In genomic region chr10:22325948-22326702, GRCh38 we compare ENCODE assay signal across 8 cellular contexts. TPM values are rescaled to one million over a fixed set of nuclear protein-coding genes. Genes with fewer than 3 reads are reported as not detected.
DNase-seq lines count a peak whose midpoint lies in the region; ATAC-seq and TF ChIP-seq lines count a peak whose summit lies in the region.

No MANE protein-coding gene starts in this region.

- H3K4me1 ChIP-seq in right lobe of liver, result peaks cover 0 to 28% (median 0%) of the 10 kb centered on the region in 4 donors
- H3K4me1 ChIP-seq in tibial nerve, result peaks cover 0 to 40% (median 20%) of the 10 kb centered on the region in 4 donors

- H3K27me3 Mint-ChIP-seq in activated T-cell treated with anti-CD3 and anti-CD28 coated beads, Interleukin-2, amount 50 U/mL, for 24 hours, result peaks cover 45% of the 10 kb centered on the region

- H3K27ac Mint-ChIP-seq in activated T-cell treated with anti-CD3 and anti-CD28 coated beads, Interleukin-2, amount 50 U/mL, for 24 hours, result peak overlapping the region; percentile 79

- peaks cover 61% of the 10 kb centered on the region for H3K36me3 Mint-ChIP-seq in activated T-cell treated with anti-CD3 and anti-CD28 coated beads, Interleukin-2, amount 50 U/mL, for 24 hours (ENCODE audit: low read depth)

- intact Hi-C loops in right lobe of liver (cut with DNase I), result no loop called here

- no peaks in the 10 kb centered on the region for H3K9me3 Mint-ChIP-seq in activated T-cell treated with anti-CD3 and anti-CD28 coated beads, Interleukin-2, amount 50 U/mL, for 24 hours

- no peak for DNase-seq in activated T-cell treated with anti-CD3 and anti-CD28 coated beads, Interleukin-2, amount 50 U/mL, for 24 hours
- DNase-seq in activated T-cell treated with anti-CD3 and anti-CD28 coated beads, Interleukin-2, amount 50 U/mL, for 48 hours, result no peak
- DNase-seq in right lobe of liver (no peak), tibial nerve (ENCODE audit: low spot score in 2 of 2) (no peak), T-helper 9 cell (no peak), iPS-NIHi7 (ENCODE audit: extremely low spot score) (no peak)

- no peaks in the 10 kb centered on the region for H3K27me3 ChIP-seq in right lobe of liver
- no peaks in the 10 kb centered on the region for H3K27me3 ChIP-seq in tibial nerve

- TF ChIP-seq POLR2A in right lobe of liver (IDR thresholded peaks at IDR 0.05), result no peak
- TF ChIP-seq POLR2A in tibial nerve (IDR thresholded peaks at IDR 0.05), result no peak

- WGBS in adipose tissue, 3 donors, result 31 to 37% (median 32%) methylated on average over 18 of the region's 18 CpGs
- WGBS in right lobe of liver (ENCODE audit: insufficient coverage, low coverage, low lambda C conversion rate, missing lambda C conversion rate), result 27% methylated on average over 18 of the region's 18 CpGs
- 28 to 32% methylated on average over 18 of the region's 18 CpGs for WGBS in tibial nerve, 2 donors

- H3K9me3 ChIP-seq in right lobe of liver (no peaks in the 10 kb centered on the region), tibial nerve (no peaks in the 10 kb centered on the region)

- ATAC-seq in right lobe of liver (no peak), GM19397 (IDR thresholded peaks at IDR 0.05; ENCODE audit: unreplicated experiment) (no peak)

- TF ChIP-seq EP300 in tibial nerve (IDR thresholded peaks at IDR 0.05), result no peak

- H3K4me3 ChIP-seq in right lobe of liver (peak overlapping the region; percentile 55 to 70 (median 59)), tibial nerve (peak overlapping the region; percentile 56 to 68 (median 58))

- H3K27ac ChIP-seq in adipose tissue (ENCODE audit: low read depth, low read length) (peak overlapping the region; percentile 26), right lobe of liver (peak overlapping the region in 1 of 3 donors; percentile 39), tibial nerve (peak overlapping the region; percentile 55 to 83 (median 78))

- H3K4me3 Mint-ChIP-seq in activated T-cell treated with anti-CD3 and anti-CD28 coated beads, Interleukin-2, amount 50 U/mL, for 24 hours, result peak overlapping the region; percentile 74

- TF ChIP-seq CTCF in right lobe of liver (IDR thresholded peaks at IDR 0.05), result no peak
- no peak for TF ChIP-seq CTCF in tibial nerve (IDR thresholded peaks at IDR 0.05)

- peaks cover 0 to 20% (median 10%) of the 10 kb centered on the region in 4 donors for H3K36me3 ChIP-seq in right lobe of liver
- H3K36me3 ChIP-seq in tibial nerve, result peaks cover 0 to 37% (median 5%) of the 10 kb centered on the region in 3 donors

- H3K4me1 Mint-ChIP-seq in activated T-cell treated with anti-CD3 and anti-CD28 coated beads, Interleukin-2, amount 50 U/mL, for 24 hours (ENCODE audit: low read depth), result peaks cover 38% of the 10 kb centered on the region

RNA-seq across cellular contexts. Expression of gene BMI1, which starts 5.2 kb away (rescaled TPM):
- 10 to 100 TPM; 15.5 to 35.5 (median 25.0) TPM for polyA plus RNA-seq in adipose tissue
- 10 to 100 TPM; 23.7 to 36.6 (median 27.8) TPM for total RNA-seq in right lobe of liver
- total RNA-seq in tibial nerve, result 100 to 1,000 TPM in 1 of 4 donors, 10 to 100 TPM in 3; 60.8 to 109 (median 67.8) TPM

RNA-seq across cellular contexts. Expression of gene COMMD3, which starts 9.9 kb away (rescaled TPM):
- 10 to 100 TPM; 30.2 to 65.8 (median 48.4) TPM for polyA plus RNA-seq in adipose tissue
- 10 to 100 TPM; 23.2 to 39.0 (median 32.0) TPM for total RNA-seq in right lobe of liver
- total RNA-seq in tibial nerve, result 10 to 100 TPM; 17.2 to 28.2 (median 23.8) TPM

RNA-seq across cellular contexts. Expression of gene SPAG6, which starts 19.2 kb away (rescaled TPM):
- under 1 TPM in 1 of 3 donors, not detected in 2; 0.06 TPM for polyA plus RNA-seq in adipose tissue
- total RNA-seq in right lobe of liver (not detected), tibial nerve (not detected)
